In genomic region chr2:183093857-183094657, GRCh38 we compare ENCODE assay signal across 8 cellular contexts. TPM values are rescaled to one million over a fixed set of nuclear protein-coding genes. Genes with fewer than 3 reads are reported as not detected.
DNase-seq lines count a peak whose midpoint lies in the region; ATAC-seq and TF ChIP-seq lines count a peak whose summit lies in the region.

No MANE protein-coding gene starts in this region.

- in situ Hi-C loops in GM13977 (cut with MboI; ENCODE audit: low pct_unique_long_range_greater_than_20kb, low sequenced_read_pairs, unreplicated experiment), result no loop called here

- H3K27me3 Mint-ChIP-seq in glutamatergic neuron (ENCODE audit: unreplicated experiment), result no peaks in the 10 kb centered on the region

- H3K4me1 Mint-ChIP-seq in glutamatergic neuron (ENCODE audit: low read depth, unreplicated experiment), result no peaks in the 10 kb centered on the region

- peak; percentile 34 for DNase-seq in GM13977 (ENCODE audit: low spot score)
- DNase-seq in fibroblast of the aortic adventitia (ENCODE audit: low read depth), result peak; percentile 71
- no peak for DNase-seq in glutamatergic neuron
- DNase-seq in coronary artery (ENCODE audit: low spot score), result no peak
- no peak for DNase-seq in NCI-H1105 treated with DMSO at 0.1 percent for 48 hours (lab: John Stamatoyannopoulos, UW)
- no peak for DNase-seq in stimulated activated naive CD8-positive, alpha-beta T cell treated with anti-CD3 and anti-CD28 coated beads, Interleukin-15, Interleukin-2, amounts not matched to agents 100 U/mL and 50 U/mL, for 24 hours

- no peaks in the 10 kb centered on the region for H3K9me3 Mint-ChIP-seq in glutamatergic neuron (ENCODE audit: unreplicated experiment)

- no peaks in the 10 kb centered on the region for H3K36me3 Mint-ChIP-seq in glutamatergic neuron (ENCODE audit: unreplicated experiment)

- H3K27ac Mint-ChIP-seq in glutamatergic neuron (ENCODE audit: unreplicated experiment), result no peak overlapping the region

- peak overlapping the region in 1 of 2 donors; percentile 25 for H3K27ac ChIP-seq in coronary artery

- TF ChIP-seq CTCF in GM13977 (IDR thresholded peaks at IDR 0.05; ENCODE audit: extremely low read depth, insufficient read depth, missing control alignments), result peak; percentile 42
- TF ChIP-seq CTCF in fibroblast of the aortic adventitia (IDR thresholded peaks at IDR 0.05; ENCODE audit: insufficient read depth, low read length), result no peak
- TF ChIP-seq CTCF in glutamatergic neuron (IDR thresholded peaks at IDR 0.05; ENCODE audit: partially characterized antibody, unreplicated experiment), result no peak
- no peak for TF ChIP-seq CTCF in coronary artery (IDR thresholded peaks at IDR 0.05)

- no peak overlapping the region for H3K4me3 Mint-ChIP-seq in glutamatergic neuron (ENCODE audit: unreplicated experiment)

- H3K4me3 ChIP-seq in fibroblast of the aortic adventitia (ENCODE audit: low read depth, low read length), result no peak overlapping the region
- no peak overlapping the region for H3K4me3 ChIP-seq in coronary artery

- ATAC-seq in GM21619 (IDR thresholded peaks at IDR 0.05; ENCODE audit: unreplicated experiment), result peak; percentile 86
- ATAC-seq in HG03469 (IDR thresholded peaks at IDR 0.05; ENCODE audit: unreplicated experiment), result peak; percentile 77
- ATAC-seq in stimulated activated naive CD8-positive, alpha-beta T cell treated with anti-CD3 and anti-CD28 coated beads, Interleukin-15, Interleukin-2, amounts not matched to agents 100 U/mL and 50 U/mL, for 24 hours, result no peak

RNA-seq across cellular contexts. Expression of gene DUSP19, which starts 15.5 kb away (rescaled TPM):
- total RNA-seq in fibroblast of the aortic adventitia (ENCODE audit: low replicate concordance) (1.6 and 4.8 TPM in 2 replicates), glutamatergic neuron (ENCODE audit: unreplicated experiment) (1.6 TPM)

RNA-seq across cellular contexts. Expression of gene NUP35, which starts 30.2 kb away (rescaled TPM):
- total RNA-seq in fibroblast of the aortic adventitia (ENCODE audit: low replicate concordance) (4.4 and 22.3 TPM in 2 replicates), glutamatergic neuron (ENCODE audit: unreplicated experiment) (8.6 TPM)

RNA-seq across cellular contexts. Expression of gene NCKAP1, which starts 55.8 kb away (rescaled TPM):
- total RNA-seq in fibroblast of the aortic adventitia (ENCODE audit: low replicate concordance) (76.4 and 167 TPM in 2 replicates), glutamatergic neuron (ENCODE audit: unreplicated experiment) (116 TPM)

Comparison
In these comparisons a context has a peak if more than half of its experiments do, and no peak if none do; other contexts are left out.
1. DNase-seq: peak in GM13977 (single experiment) and fibroblast of the aortic adventitia (single experiment); none in glutamatergic neuron (single experiment), coronary artery (single experiment), NCI-H1105 treated with DMSO at 0.1 percent for 48 hours (single experiment) and stimulated activated naive CD8-positive, alpha-beta T cell treated with anti-CD3 and anti-CD28 coated beads, Interleukin-15, Interleukin-2, amounts not matched to agents 100 U/mL and 50 U/mL, for 24 hours (single experiment).